ENCODE assay signal across 26 cellular contexts in genomic region chr5:476814-477175, GRCh38.
"Had no signal": no experiment of that assay in that cellular context is flagged by ENCODE, and none has a peak within 500 bp of the region (broad histone marks: within the 10 kb centered on the region; RNA-seq: fewer than 3 reads in every experiment).

No MANE protein-coding gene starts in this region.

- DNase-seq: activated B cell treated with CpG ODN at 0.5 μM for 24 hours; activated CD4-positive, alpha-beta memory T cell treated with anti-CD3 and anti-CD28 coated beads for 36 hours; activated CD4-positive, alpha-beta T cell treated with anti-CD3 and anti-CD28 coated beads for 1 hour; activated CD4-positive, alpha-beta T cell treated with anti-CD3 and anti-CD28 coated beads, Interleukin-2, amount 10 ng/mL, durations not matched to agents 24 days and 14 days; activated CD8-positive, alpha-beta memory T cell treated with anti-CD3 and anti-CD28 coated beads for 24 hours; activated effector memory CD4-positive, alpha-beta T cell treated with anti-CD3 and anti-CD28 coated beads, Interleukin-2, amount 50 U/mL, for 16 hours; activated naive CD4-positive, alpha-beta T cell treated with Interleukin-2 at 50 U/mL for 16 hours; activated naive CD8-positive, alpha-beta T cell treated with anti-CD3 and anti-CD28 coated beads, Interleukin-2, amount 50 U/mL, for 24 hours; activated T-cell treated with anti-CD3 and anti-CD28 coated beads, Interleukin-2, amount 50 U/mL, for 4 hours; amniotic stem cell; MG63; NCI-H1105; NCI-H1436; NCI-H1694 treated with DMSO at 0.1 percent for 48 hours; NCI-H2029 treated with DMSO at 0.1 percent for 48 hours; NCI-H345; NCI-H510A; NK-92 treated with Interleukin-12 subunit alpha and Interleukin-12 subunit beta, amount 100 ng/mL, for 24 hours; OCI-M1; RPMI8226; SHP77 treated with DMSO at 0.1 percent for 48 hours; T-helper 2 cell; T1000 had no signal

- ATAC-seq: activated naive CD4-positive, alpha-beta T cell treated with anti-CD3 and anti-CD28 coated beads, Interleukin-2, amount 50 U/mL, for 72 hours; activated naive CD8-positive, alpha-beta T cell treated with anti-CD3 and anti-CD28 coated beads, Interleukin-2, amount 50 U/mL, for 24 hours; activated T-cell treated with anti-CD3 and anti-CD28 coated beads, Interleukin-2, amount 50 U/mL, for 4 hours; Panc1 had no signal

- H3K36me3 Mint-ChIP-seq: brain had no signal

- H3K4me3 ChIP-seq: MG63 had no signal

- H3K27ac Mint-ChIP-seq: activated B cell treated with CpG ODN at 0.5 μM for 24 hours; activated CD4-positive, alpha-beta memory T cell treated with anti-CD3 and anti-CD28 coated beads for 36 hours; activated CD4-positive, alpha-beta T cell treated with anti-CD3 and anti-CD28 coated beads, Interleukin-2, amount 10 ng/mL, durations not matched to agents 24 days and 14 days; activated naive CD4-positive, alpha-beta T cell treated with anti-CD3 and anti-CD28 coated beads, Interleukin-2, amount 50 U/mL, for 72 hours; activated naive CD8-positive, alpha-beta T cell treated with anti-CD3 and anti-CD28 coated beads, Interleukin-2, amount 50 U/mL, for 24 hours; brain had no signal

- H3K27me3 ChIP-seq: MG63 had no signal

- H3K4me3 Mint-ChIP-seq: activated B cell treated with CpG ODN at 0.5 μM for 24 hours; activated CD4-positive, alpha-beta memory T cell treated with anti-CD3 and anti-CD28 coated beads for 36 hours; activated CD4-positive, alpha-beta T cell treated with anti-CD3 and anti-CD28 coated beads, Interleukin-2, amount 10 ng/mL, durations not matched to agents 24 days and 14 days; activated naive CD8-positive, alpha-beta T cell treated with anti-CD3 and anti-CD28 coated beads, Interleukin-2, amount 50 U/mL, for 24 hours; activated T-cell treated with anti-CD3 and anti-CD28 coated beads, Interleukin-2, amount 50 U/mL, for 4 hours had no signal

- H3K9me3 ChIP-seq: MG63 had no signal
